8 cellular contexts compared by ENCODE assay signal in genomic region chr21:23968722-23969647, GRCh38.
DNase-seq lines count a peak whose midpoint lies in the region; ATAC-seq and TF ChIP-seq lines count a peak whose summit lies in the region.

No MANE protein-coding gene starts in this region.

- peaks cover 0 to 5% (median 0%) of the 10 kb centered on the region in 7 donors for H3K9me3 Mint-ChIP-seq in CD14-positive monocyte
- H3K9me3 Mint-ChIP-seq in endothelial cell (ENCODE audit: unreplicated experiment), result no peaks in the 10 kb centered on the region

- ATAC-seq in GM19324 (IDR thresholded peaks at IDR 0.05; ENCODE audit: low FRiP score, unreplicated experiment) (peak; percentile 93), HG03354 (IDR thresholded peaks at IDR 0.05; ENCODE audit: poor library complexity, severe bottlenecking, unreplicated experiment) (peak; percentile 97)

- H3K36me3 Mint-ChIP-seq in CD14-positive monocyte, result no peaks in the 10 kb centered on the region
- peaks cover 3% of the 10 kb centered on the region for H3K36me3 Mint-ChIP-seq in endothelial cell (ENCODE audit: low read depth, unreplicated experiment)

- no peak for DNase-seq in CD14-positive monocyte (ENCODE audit: low spot score)
- DNase-seq in NCI-H446 treated with DMSO at 0.1 percent for 48 hours (lab: John Stamatoyannopoulos, UW), result peak; percentile 21
- peak; percentile 78 for DNase-seq in activated CD4-positive, alpha-beta T cell treated with anti-CD3 and anti-CD28 coated beads for 48 hours
- peak; percentile 66 for DNase-seq in endothelial cell (ENCODE audit: low spot score)
- DNase-seq in stimulated activated CD4-positive, alpha-beta T cell treated with anti-CD3 and anti-CD28 coated beads, Interleukin-15, amount 100 ng/mL, for 24 hours, result peak; percentile 76
- DNase-seq in C1 segment of cervical spinal cord (lab: John Stamatoyannopoulos, UW), result no peak

- H3K27ac Mint-ChIP-seq in CD14-positive monocyte, result peak overlapping the region in 2 of 7 donors; percentile 45 to 73
- H3K27ac Mint-ChIP-seq in endothelial cell (ENCODE audit: unreplicated experiment), result no peak overlapping the region

- peak overlapping the region; percentile 43 to 57 for H3K4me3 Mint-ChIP-seq in CD14-positive monocyte
- H3K4me3 Mint-ChIP-seq in endothelial cell (ENCODE audit: unreplicated experiment), result no peak overlapping the region

- H3K27me3 Mint-ChIP-seq in CD14-positive monocyte (ENCODE audit: low read depth in 3 of 3) (peaks cover 44 to 58% (median 51%) of the 10 kb centered on the region in 3 donors), endothelial cell (ENCODE audit: unreplicated experiment) (peaks cover 8% of the 10 kb centered on the region)

- TF ChIP-seq CTCF in CD14-positive monocyte (IDR thresholded peaks at IDR 0.05) (peak; percentile 74), endothelial cell (IDR thresholded peaks at IDR 0.05; ENCODE audit: unreplicated experiment) (peak; percentile 44)

- peaks cover 16% of the 10 kb centered on the region for H3K4me1 Mint-ChIP-seq in CD14-positive monocyte
- peaks cover 4% of the 10 kb centered on the region for H3K4me1 Mint-ChIP-seq in endothelial cell (ENCODE audit: unreplicated experiment)

- intact Hi-C loops in CD14-positive monocyte (cut with micrococcal nuclease), result no loop called here

Comparison
In these comparisons a context has a peak if more than half of its experiments do, and no peak if none do; other contexts are left out.
1. DNase-seq: peak in NCI-H446 treated with DMSO at 0.1 percent for 48 hours (single experiment), activated CD4-positive, alpha-beta T cell treated with anti-CD3 and anti-CD28 coated beads for 48 hours (single experiment), endothelial cell (single experiment) and stimulated activated CD4-positive, alpha-beta T cell treated with anti-CD3 and anti-CD28 coated beads, Interleukin-15, amount 100 ng/mL, for 24 hours (single experiment); none in CD14-positive monocyte (single experiment) and C1 segment of cervical spinal cord (0 of 14).